ENCODE assay signal across 8 cellular contexts in genomic region chr10:120850911-120851865, GRCh38.
A peak's percentile ranks its signal among the peaks of the same experiment; 100 is the strongest.
DNase-seq lines count a peak whose midpoint lies in the region; ATAC-seq and TF ChIP-seq lines count a peak whose summit lies in the region.

A gene with protein sequence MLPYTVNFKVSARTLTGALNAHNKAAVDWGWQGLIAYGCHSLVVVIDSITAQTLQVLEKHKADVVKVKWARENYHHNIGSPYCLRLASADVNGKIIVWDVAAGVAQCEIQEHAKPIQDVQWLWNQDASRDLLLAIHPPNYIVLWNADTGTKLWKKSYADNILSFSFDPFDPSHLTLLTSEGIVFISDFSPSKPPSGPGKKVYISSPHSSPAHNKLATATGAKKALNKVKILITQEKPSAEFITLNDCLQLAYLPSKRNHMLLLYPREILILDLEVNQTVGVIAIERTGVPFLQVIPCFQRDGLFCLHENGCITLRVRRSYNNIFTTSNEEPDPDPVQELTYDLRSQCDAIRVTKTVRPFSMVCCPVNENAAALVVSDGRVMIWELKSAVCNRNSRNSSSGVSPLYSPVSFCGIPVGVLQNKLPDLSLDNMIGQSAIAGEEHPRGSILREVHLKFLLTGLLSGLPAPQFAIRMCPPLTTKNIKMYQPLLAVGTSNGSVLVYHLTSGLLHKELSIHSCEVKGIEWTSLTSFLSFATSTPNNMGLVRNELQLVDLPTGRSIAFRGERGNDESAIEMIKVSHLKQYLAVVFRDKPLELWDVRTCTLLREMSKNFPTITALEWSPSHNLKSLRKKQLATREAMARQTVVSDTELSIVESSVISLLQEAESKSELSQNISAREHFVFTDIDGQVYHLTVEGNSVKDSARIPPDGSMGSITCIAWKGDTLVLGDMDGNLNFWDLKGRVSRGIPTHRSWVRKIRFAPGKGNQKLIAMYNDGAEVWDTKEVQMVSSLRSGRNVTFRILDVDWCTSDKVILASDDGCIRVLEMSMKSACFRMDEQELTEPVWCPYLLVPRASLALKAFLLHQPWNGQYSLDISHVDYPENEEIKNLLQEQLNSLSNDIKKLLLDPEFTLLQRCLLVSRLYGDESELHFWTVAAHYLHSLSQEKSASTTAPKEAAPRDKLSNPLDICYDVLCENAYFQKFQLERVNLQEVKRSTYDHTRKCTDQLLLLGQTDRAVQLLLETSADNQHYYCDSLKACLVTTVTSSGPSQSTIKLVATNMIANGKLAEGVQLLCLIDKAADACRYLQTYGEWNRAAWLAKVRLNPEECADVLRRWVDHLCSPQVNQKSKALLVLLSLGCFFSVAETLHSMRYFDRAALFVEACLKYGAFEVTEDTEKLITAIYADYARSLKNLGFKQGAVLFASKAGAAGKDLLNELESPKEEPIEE (plus strand): TSS chr10:120851362. CDS start chr10:120851421, 59 bp downstream.

- H3K27ac Mint-ChIP-seq in central memory CD8-positive, alpha-beta T cell (ENCODE audit: low read depth): peak within 1 kb of the TSS; percentile 98

- peaks cover 38% of the 10 kb centered on the region for H3K4me1 Mint-ChIP-seq in central memory CD8-positive, alpha-beta T cell

- H3K4me3 Mint-ChIP-seq in central memory CD8-positive, alpha-beta T cell: peak within 1 kb of the TSS; percentile 96

- peaks cover 5% of the 10 kb centered on the region for H3K27me3 Mint-ChIP-seq in central memory CD8-positive, alpha-beta T cell

- peaks cover 16% of the 10 kb centered on the region for H3K36me3 Mint-ChIP-seq in central memory CD8-positive, alpha-beta T cell (ENCODE audit: insufficient read depth)

- peak; percentile 62 for DNase-seq in AG09309 (ENCODE audit: low read depth)
- DNase-seq in NCI-H345 (lab: John Stamatoyannopoulos, UW): peak; percentile 83
- DNase-seq in activated CD4-positive, CD25-positive, alpha-beta regulatory T cell treated with anti-CD3 and anti-CD28 coated beads, Interleukin-2, amount 50 U/mL, for 16 hours (ENCODE audit: low read depth, low spot score): peak; percentile 33
- peak; percentile 33 to 57 for DNase-seq in central memory CD8-positive, alpha-beta T cell (ENCODE audit: low spot score in 2 of 2)
- DNase-seq in iris pigment epithelial cell (ENCODE audit: low read depth): peak; percentile 94
- peak; percentile 61 to 72 for DNase-seq in stimulated activated CD4-positive, alpha-beta T cell treated with anti-CD3 and anti-CD28 coated beads, Interleukin-12 subunit alpha, Interleukin-12 subunit beta, amount 100 ng/mL, for 24 hours (ENCODE audit: low read depth in 2 of 2)

- H3K4me3 ChIP-seq in AG09309 (ENCODE audit: control insufficient read depth, low read depth, low read length): peak within 1 kb of the TSS; percentile 93

- peak; percentile 97 for TF ChIP-seq POLR2A in GM18951 (IDR thresholded peaks at IDR 0.05; ENCODE audit: extremely low read depth, insufficient read depth, insufficient read length)

- H3K9me3 Mint-ChIP-seq in central memory CD8-positive, alpha-beta T cell: no peaks in the 10 kb centered on the region

- in situ Hi-C loops in GM18951 (cut with MboI; ENCODE audit: low sequenced_read_pairs, unreplicated experiment): no loop called here

- TF ChIP-seq CTCF in AG09309 (IDR thresholded peaks at IDR 0.05; ENCODE audit: control insufficient read depth, insufficient read depth, low read depth, low read length, missing control alignments): no peak

- peak; percentile 95 for ATAC-seq in HG03175 (IDR thresholded peaks at IDR 0.05; ENCODE audit: unreplicated experiment)
- peak; percentile 90 for ATAC-seq in central memory CD8-positive, alpha-beta T cell (replicated peaks; ENCODE audit: extremely low read depth, poor library complexity, severe bottlenecking)

Comparison
In these comparisons a context has a peak if more than half of its experiments do, and no peak if none do; other contexts are left out.
1. Peak in every context shown above with its lines: DNase-seq, ATAC-seq and H3K4me3 ChIP-seq.
2. DNase-seq: peak in every context shown above with its lines; median percentile 94 in iris pigment epithelial cell; 83 in NCI-H345; 66 in stimulated activated CD4-positive, alpha-beta T cell treated with anti-CD3 and anti-CD28 coated beads, Interleukin-12 subunit alpha, Interleukin-12 subunit beta, amount 100 ng/mL, for 24 hours; 62 in AG09309; 45 in central memory CD8-positive, alpha-beta T cell; 33 in activated CD4-positive, CD25-positive, alpha-beta regulatory T cell treated with anti-CD3 and anti-CD28 coated beads, Interleukin-2, amount 50 U/mL, for 16 hours.